9 cellular contexts compared by ENCODE assay signal in the genomic region with DNA sequence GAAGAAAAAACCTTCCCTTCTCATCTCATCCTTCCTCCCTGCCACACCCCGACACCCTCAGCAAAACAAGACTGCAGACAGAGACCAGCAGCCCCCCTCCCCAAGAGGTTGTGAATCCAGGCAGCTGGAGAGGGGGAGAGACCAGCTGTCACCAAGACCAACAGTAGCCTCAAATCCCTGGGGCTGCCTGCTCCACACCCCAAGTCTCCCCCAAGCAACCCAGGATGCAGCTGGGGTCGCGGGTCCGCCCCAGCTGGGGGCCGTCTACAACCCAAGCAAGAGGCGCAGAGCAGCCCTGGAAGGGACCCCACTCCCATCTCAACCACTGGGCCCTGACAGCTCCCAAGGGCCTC. TPM values are rescaled to one million over a fixed set of nuclear protein-coding genes. Genes with fewer than 3 reads are reported as not detected.
DNase-seq lines count a peak whose midpoint lies in the region; ATAC-seq and TF ChIP-seq lines count a peak whose summit lies in the region.
"Had no signal": no experiment of that assay in that cellular context is flagged by ENCODE, and none has a peak within 500 bp of the region (broad histone marks: within the 10 kb centered on the region; RNA-seq: fewer than 3 reads in every experiment).

No MANE protein-coding gene starts in this region.

- H3K36me3 Mint-ChIP-seq in CD8-positive, alpha-beta T cell, result peaks cover 2% of the 10 kb centered on the region
- peaks cover 64% of the 10 kb centered on the region for H3K36me3 Mint-ChIP-seq in effector memory CD8-positive, alpha-beta T cell (ENCODE audit: insufficient read depth)
- H3K36me3 Mint-ChIP-seq in osteocyte (ENCODE audit: unreplicated experiment), result no peaks in the 10 kb centered on the region

- H3K27me3 ChIP-seq in CD8-positive, alpha-beta T cell (ENCODE audit: insufficient read depth, low read length), result no peaks in the 10 kb centered on the region

- TF ChIP-seq CTCF in CD8-positive, alpha-beta T cell (IDR thresholded peaks at IDR 0.05), result no peak
- no peak for TF ChIP-seq CTCF in osteocyte (IDR thresholded peaks at IDR 0.05)

- intact Hi-C loops in CD8-positive, alpha-beta T cell (cut with DNase I, micrococcal nuclease), result no loop called here

- no peaks in the 10 kb centered on the region for H3K9me3 Mint-ChIP-seq in CD8-positive, alpha-beta T cell
- H3K9me3 Mint-ChIP-seq in effector memory CD8-positive, alpha-beta T cell, result no peaks in the 10 kb centered on the region
- H3K9me3 Mint-ChIP-seq in osteocyte (ENCODE audit: unreplicated experiment), result no peaks in the 10 kb centered on the region

- H3K27me3 Mint-ChIP-seq in CD8-positive, alpha-beta T cell (ENCODE audit: low read depth), result no peaks in the 10 kb centered on the region
- no peaks in the 10 kb centered on the region for H3K27me3 Mint-ChIP-seq in effector memory CD8-positive, alpha-beta T cell
- H3K27me3 Mint-ChIP-seq in osteocyte (ENCODE audit: unreplicated experiment), result no peaks in the 10 kb centered on the region

- no peak for DNase-seq in CD8-positive, alpha-beta T cell
- peak; percentile 70 for DNase-seq in NCI-H82 (lab: John Stamatoyannopoulos, UW)
- no peak for DNase-seq in effector memory CD8-positive, alpha-beta T cell
- no peak for DNase-seq in osteocyte (ENCODE audit: extremely low spot score, unreplicated experiment)
- DNase-seq in hypothalamus (lab: John Stamatoyannopoulos, UW), result no peak
- no peak for DNase-seq in stimulated activated CD4-positive, alpha-beta T cell treated with anti-CD3 and anti-CD28 coated beads, Interleukin-4, amount 100 ng/mL, for 4 hours
- DNase-seq in mesenteric fat pad (ENCODE audit: low spot score), result no peak
- DNase-seq: activated CD4-positive, CD25-positive, alpha-beta regulatory T cell had no signal

- no peaks in the 10 kb centered on the region for H3K9me3 ChIP-seq in CD8-positive, alpha-beta T cell (ENCODE audit: low read length)

- no peaks in the 10 kb centered on the region for H3K36me3 ChIP-seq in CD8-positive, alpha-beta T cell (ENCODE audit: insufficient read depth, low read length)

- H3K4me1 Mint-ChIP-seq in CD8-positive, alpha-beta T cell (ENCODE audit: low read depth), result peaks cover 52% of the 10 kb centered on the region
- peaks cover 22 to 38% of the 10 kb centered on the region in 2 donors for H3K4me1 Mint-ChIP-seq in effector memory CD8-positive, alpha-beta T cell (ENCODE audit: low read depth in 2 of 2)
- peaks cover 62% of the 10 kb centered on the region for H3K4me1 Mint-ChIP-seq in osteocyte (ENCODE audit: unreplicated experiment)

- peak overlapping the region; percentile 83 for H3K4me3 Mint-ChIP-seq in CD8-positive, alpha-beta T cell
- peak overlapping the region; percentile 83 to 84 for H3K4me3 Mint-ChIP-seq in effector memory CD8-positive, alpha-beta T cell
- no peak overlapping the region for H3K4me3 Mint-ChIP-seq in osteocyte (ENCODE audit: unreplicated experiment)

- H3K27ac Mint-ChIP-seq in CD8-positive, alpha-beta T cell, result peak overlapping the region; percentile 90
- H3K27ac Mint-ChIP-seq in effector memory CD8-positive, alpha-beta T cell, result peak overlapping the region; percentile 87 to 92
- peak overlapping the region; percentile 91 for H3K27ac Mint-ChIP-seq in osteocyte (ENCODE audit: unreplicated experiment)

- POLR2A ChIA-PET in CD8-positive, alpha-beta T cell (lab: Charles Lee), result interaction anchor here (1.3 to 3.4 kb wide), 2 partner anchors 19 to 41 kb away, joined by 6 to 16 read pairs; no protein-coding TSS in a partner anchor

- CTCF ChIA-PET in CD8-positive, alpha-beta T cell (lab: Charles Lee), result interaction anchor here (0.6 kb wide), 1 partner anchor 13 kb away, joined by 4 read pairs; no protein-coding TSS in a partner anchor

- H3K4me1 ChIP-seq in CD8-positive, alpha-beta T cell (ENCODE audit: insufficient read depth, low read length), result peaks cover 95% of the 10 kb centered on the region

- H3K27ac ChIP-seq in CD8-positive, alpha-beta T cell (ENCODE audit: low read depth, low read length), result peak overlapping the region; percentile 93

- peak overlapping the region; percentile 85 for H3K4me3 ChIP-seq in CD8-positive, alpha-beta T cell (ENCODE audit: low read depth, low read length)

- no peak for ATAC-seq in CD8-positive, alpha-beta T cell
- no peak for ATAC-seq in effector memory CD8-positive, alpha-beta T cell (replicated peaks)
- ATAC-seq in HG03432 (IDR thresholded peaks at IDR 0.05; ENCODE audit: unreplicated experiment), result no peak

RNA-seq across cellular contexts. Expression of a gene that starts 7.1 kb away (rescaled TPM):
- 10 to 100 TPM; 85.7 to 88.7 TPM for total RNA-seq in CD8-positive, alpha-beta T cell
- total RNA-seq in osteocyte (25.1 and 26.3 TPM in 2 replicates), mesenteric fat pad (19.0 TPM)

RNA-seq across cellular contexts. Expression of a gene that starts 8.0 kb away (rescaled TPM):
- total RNA-seq in CD8-positive, alpha-beta T cell, result 100 to 1,000 TPM; 143 to 152 TPM
- total RNA-seq in osteocyte (29.8 and 39.3 TPM in 2 replicates), mesenteric fat pad (34.0 TPM)

RNA-seq across cellular contexts. Expression of a gene that starts 29.0 kb away (rescaled TPM):
- 100 to 1,000 TPM; 204 TPM for total RNA-seq in CD8-positive, alpha-beta T cell
- total RNA-seq in osteocyte (63.4 and 64.0 TPM in 2 replicates), mesenteric fat pad (67.2 TPM)

RNA-seq across cellular contexts. Expression of a gene that starts 44.2 kb away (rescaled TPM):
- 1 to 10 TPM; 1.9 to 2.9 TPM for total RNA-seq in CD8-positive, alpha-beta T cell
- total RNA-seq in osteocyte, result 4.6 and 5.2 TPM in 2 replicates
- 0.80 TPM for total RNA-seq in mesenteric fat pad

RNA-seq across cellular contexts. Expression of a gene that starts 48.9 kb away (rescaled TPM):
- total RNA-seq in CD8-positive, alpha-beta T cell, result 1 to 10 TPM; 6.4 to 7.3 TPM
- 6.8 and 7.4 TPM in 2 replicates for total RNA-seq in osteocyte
- 6.1 TPM for total RNA-seq in mesenteric fat pad
